ENCODE assay signal across 19 cellular contexts in the genomic region with DNA sequence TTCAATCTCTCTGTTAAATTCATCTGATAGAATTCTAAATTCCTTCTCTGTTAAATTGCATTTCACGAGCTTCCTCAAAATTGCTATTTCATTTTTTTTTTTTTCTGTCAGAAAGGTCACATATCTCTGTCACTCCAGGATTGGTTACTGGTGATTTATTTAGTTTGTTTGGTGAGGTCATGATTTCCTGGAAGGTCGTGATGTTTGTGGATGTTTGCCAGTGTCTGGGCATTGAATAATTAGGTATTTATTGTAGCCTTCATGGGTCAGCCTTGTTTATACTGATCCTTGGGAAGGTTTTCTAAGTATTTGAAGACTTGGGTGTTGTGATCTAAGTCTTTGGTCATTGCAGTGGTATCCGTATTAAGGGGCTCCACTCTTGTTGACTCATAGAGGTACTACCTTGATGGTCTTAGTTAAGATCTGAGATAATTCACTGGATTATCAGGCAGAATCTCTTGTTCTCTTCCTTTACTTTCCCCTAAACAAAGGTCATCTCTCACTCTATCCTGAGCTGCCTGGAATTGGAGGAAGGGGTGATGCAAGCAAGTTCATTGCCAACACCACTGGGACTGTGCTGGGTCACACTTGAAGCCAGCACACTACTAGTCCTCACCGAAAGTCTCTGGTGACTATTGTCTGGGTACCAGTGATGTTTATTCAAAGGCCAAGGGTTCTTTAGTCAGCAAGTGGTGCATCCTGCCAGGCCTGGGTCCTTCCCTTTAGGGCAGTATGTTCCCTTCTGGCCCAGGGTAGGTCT.
"Had no signal": no experiment of that assay in that cellular context is flagged by ENCODE, and none has a peak within 500 bp of the region (broad histone marks: within the 10 kb centered on the region; RNA-seq: fewer than 3 reads in every experiment).

No MANE protein-coding gene starts in this region.

- H3K9me3 ChIP-seq: mucosa of descending colon, neutrophil, suprapubic skin, thyroid gland, upper lobe of left lung, uterus had no signal

- H3K27ac ChIP-seq: foreskin keratinocyte, hepatocyte, neutrophil, suprapubic skin, thyroid gland, upper lobe of left lung, uterus had no signal

- H2AFZ ChIP-seq: hepatocyte had no signal

- H3K4me2 ChIP-seq: hepatocyte, smooth muscle cell had no signal

- H3K27me3 ChIP-seq: foreskin keratinocyte, hepatocyte, neutrophil, suprapubic skin, thyroid gland, upper lobe of left lung, uterus had no signal

- H3K4me1 ChIP-seq: foreskin keratinocyte, suprapubic skin, thyroid gland, upper lobe of left lung, uterus had no signal

- H3K4me3 ChIP-seq: hepatocyte, mucosa of descending colon, smooth muscle cell, suprapubic skin, thyroid gland, upper lobe of left lung, uterus had no signal

- H3K79me2 ChIP-seq: hepatocyte had no signal

- FAIRE-seq: colon had no signal

- ATAC-seq: foreskin keratinocyte; left colon; mucosa of descending colon; naive thymus-derived CD8-positive, alpha-beta T cell; right cardiac atrium; stimulated activated effector memory CD8-positive, alpha-beta T cell treated with anti-CD3 and anti-CD28 coated beads, Interleukin-12 subunit alpha, Interleukin-12 subunit beta, amount 100 ng/mL, for 72 hours; stimulated activated naive CD8-positive, alpha-beta T cell treated with anti-CD3 and anti-CD28 coated beads, Interleukin-15, Interleukin-2, amounts not matched to agents 100 U/mL and 50 U/mL, for 24 hours had no signal

- H3K36me3 ChIP-seq: uterus had no signal

- DNase-seq: erythroblast; foreskin keratinocyte; head of caudate nucleus; left colon; mucosa of descending colon; naive thymus-derived CD8-positive, alpha-beta T cell; stimulated activated CD4-positive, alpha-beta T cell treated with anti-CD3 and anti-CD28 coated beads, Interleukin-4, amount 100 ng/mL, for 1 hour; stimulated activated CD8-positive, alpha-beta memory T cell treated with anti-CD3 and anti-CD28 coated beads, Interleukin-4, amount 100 ng/mL, for 48 hours; stimulated activated naive CD8-positive, alpha-beta T cell treated with anti-CD3 and anti-CD28 coated beads, Interleukin-15, Interleukin-2, amounts not matched to agents 100 U/mL and 50 U/mL, for 24 hours; thyroid gland; upper lobe of left lung; uterus had no signal
